ENCODE assay signal across 8 cellular contexts in the genomic region with DNA sequence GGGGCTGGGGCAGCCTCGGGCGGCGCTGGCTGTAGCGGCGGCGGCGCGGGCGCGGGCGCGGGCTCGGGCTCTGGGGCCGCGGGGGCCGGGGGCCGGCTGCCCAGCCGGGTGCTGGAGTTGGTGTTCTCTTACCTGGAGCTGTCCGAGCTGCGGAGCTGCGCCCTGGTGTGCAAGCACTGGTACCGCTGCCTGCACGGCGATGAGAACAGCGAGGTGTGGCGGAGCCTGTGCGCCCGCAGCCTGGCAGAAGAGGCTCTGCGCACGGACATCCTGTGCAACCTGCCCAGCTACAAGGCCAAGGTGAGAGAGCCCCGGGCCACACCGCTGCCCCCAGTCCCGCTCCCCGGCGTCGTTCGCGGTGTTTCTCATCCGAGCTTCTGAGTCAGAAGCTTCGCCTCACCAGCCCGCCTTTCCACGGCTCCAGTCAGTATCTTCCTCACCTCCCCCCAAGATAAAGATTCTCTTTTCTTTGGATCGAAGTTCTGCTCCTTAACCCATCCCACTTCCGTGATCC. TPM values are rescaled to one million over a fixed set of nuclear protein-coding genes. Genes with fewer than 3 reads are reported as not detected.
DNase-seq lines count a peak whose midpoint lies in the region; ATAC-seq, FAIRE-seq and TF ChIP-seq lines count a peak whose summit lies in the region.

No MANE protein-coding gene starts in this region.

- no peak overlapping the region for H4K8ac ChIP-seq in H9 (replicated peaks; ENCODE audit: insufficient read length, low read depth, low read length)

- WGBS in H9 (ENCODE audit: extremely low coverage, insufficient read length, low lambda C conversion rate) = no CpG with 5 or more reads among the region's 44 CpGs
- 0% methylated on average over 37 to 44 of the region's 44 CpGs for WGBS in endodermal cell (ENCODE audit: insufficient coverage in 1 of 2, insufficient read length in 1 of 2), 2 experiments

- no peak overlapping the region for H4K91ac ChIP-seq in H9 (ENCODE audit: insufficient read length, low read depth, low read length)

- H3K4me1 ChIP-seq in H9 (ENCODE audit: insufficient read depth, low read length) = peaks cover 2% of the 10 kb centered on the region
- H3K4me1 ChIP-seq in endodermal cell (ENCODE audit: control insufficient read depth, insufficient read depth, low read length) = no peaks in the 10 kb centered on the region
- H3K4me1 ChIP-seq in mucosa of rectum (ENCODE audit: control insufficient read depth in 2 of 2, insufficient read depth in 2 of 2, low read length in 2 of 2) = peaks cover 13 to 22% of the 10 kb centered on the region in 2 donors

- H3K36me3 Mint-ChIP-seq in H9 (ENCODE audit: insufficient read depth in 1 of 3, low read depth in 3 of 3) (peaks cover 6% of the 10 kb centered on the region in 3 experiments; a peak in 5 of 7 replicates), endodermal cell (ENCODE audit: low read depth) (peaks cover 5% of the 10 kb centered on the region)
- H3K36me3 Mint-ChIP-seq in stimulated activated memory B cell treated with anti-CD40 and anti-IgM and Interleukin-4, amounts not matched to agents 10 μg/mL and 1 μg/mL and 100 μg/mL, for 72 hours = no peaks in the 10 kb centered on the region

- peaks cover 7% of the 10 kb centered on the region for H3K36me3 ChIP-seq in MG63
- H3K36me3 ChIP-seq in endodermal cell (ENCODE audit: control insufficient read depth, insufficient read depth, low read length) = no peaks in the 10 kb centered on the region
- no peaks in the 10 kb centered on the region for H3K36me3 ChIP-seq in mucosa of rectum (ENCODE audit: control insufficient read depth in 2 of 2, insufficient read depth in 2 of 2, low read length in 2 of 2)

- peaks cover 11% of the 10 kb centered on the region for H3K23me2 ChIP-seq in H9 (ENCODE audit: insufficient read length, low read depth, low read length, poor library complexity, severe bottlenecking)

- no peak overlapping the region for H3K56ac ChIP-seq in H9 (ENCODE audit: insufficient read length, low read depth, low read length)

- H2BK20ac ChIP-seq in H9 (ENCODE audit: low read depth, low read length, poor library complexity, severe bottlenecking) = no peak overlapping the region

- H3K27me3 Mint-ChIP-seq in H9 (ENCODE audit: low read depth) = no peaks in the 10 kb centered on the region
- H3K27me3 Mint-ChIP-seq in endodermal cell (ENCODE audit: insufficient read depth) = no peaks in the 10 kb centered on the region
- H3K27me3 Mint-ChIP-seq in stimulated activated memory B cell treated with anti-CD40 and anti-IgM and Interleukin-4, amounts not matched to agents 10 μg/mL and 1 μg/mL and 100 μg/mL, for 72 hours = no peaks in the 10 kb centered on the region

- H4K20me1 ChIP-seq in H9 (ENCODE audit: control insufficient read depth, insufficient read depth, insufficient read length) = no peaks in the 10 kb centered on the region

- ATAC-seq in stimulated activated memory B cell treated with anti-CD40 and anti-IgM and Interleukin-4, amounts not matched to agents 10 μg/mL and 1 μg/mL and 100 μg/mL, for 72 hours = peak; percentile 72

- H3K27ac ChIP-seq in H9 (ENCODE audit: insufficient read length, low read depth, low read length) = no peak overlapping the region
- H3K27ac ChIP-seq in endodermal cell (ENCODE audit: low read depth, low read length) = peak overlapping the region; percentile 47
- peak overlapping the region; percentile 72 to 87 for H3K27ac ChIP-seq in mucosa of rectum (ENCODE audit: low read depth in 2 of 2, low read length in 2 of 2)

- no peak overlapping the region for H3K23ac ChIP-seq in H9 (ENCODE audit: insufficient read length, low read depth, low read length)

- H2BK12ac ChIP-seq in H9 (ENCODE audit: insufficient read length, low read depth, low read length) = no peak overlapping the region

- H3K27me3 ChIP-seq in H9 (ENCODE audit: insufficient read depth, low read length) (no peaks in the 10 kb centered on the region), MG63 (no peaks in the 10 kb centered on the region), endodermal cell (ENCODE audit: control insufficient read depth, insufficient read depth, low read length, poor library complexity, severe bottlenecking) (no peaks in the 10 kb centered on the region), mucosa of rectum (ENCODE audit: control insufficient read depth in 2 of 2, insufficient read depth in 2 of 2, low read length in 2 of 2) (no peaks in the 10 kb centered on the region)

- no peak overlapping the region for H3T11ph ChIP-seq in H9 (ENCODE audit: low read length)

- H3K9me3 ChIP-seq in H9 (ENCODE audit: control insufficient read depth, low read depth, low read length) (no peaks in the 10 kb centered on the region), MG63 (no peaks in the 10 kb centered on the region), endodermal cell (ENCODE audit: control insufficient read depth, low read length) (no peaks in the 10 kb centered on the region), mucosa of rectum (ENCODE audit: control insufficient read depth in 2 of 2, low read length in 2 of 2) (no peaks in the 10 kb centered on the region)

- H3K4me1 Mint-ChIP-seq in H9 (peaks cover 10 to 20% of the 10 kb centered on the region in 2 experiments), endodermal cell (peaks cover 8% of the 10 kb centered on the region)
- H3K4me1 Mint-ChIP-seq in stimulated activated memory B cell treated with anti-CD40 and anti-IgM and Interleukin-4, amounts not matched to agents 10 μg/mL and 1 μg/mL and 100 μg/mL, for 72 hours = peaks cover 22% of the 10 kb centered on the region

- H3K4me2 ChIP-seq in H9 (ENCODE audit: insufficient read depth, insufficient read length, low read length) = peak overlapping the region; percentile 96

- no peak overlapping the region for H4K5ac ChIP-seq in H9 (ENCODE audit: insufficient read length, low read depth, low read length)

- H3K79me2 ChIP-seq in H9 (ENCODE audit: insufficient read depth, low read length) = peaks cover 10% of the 10 kb centered on the region; the same call in 1 of the 2 replicates

- peaks cover 18% of the 10 kb centered on the region for H3K79me1 ChIP-seq in H9 (ENCODE audit: insufficient read depth, low read depth, low read length, poor library complexity, severe bottlenecking)

- H3K9ac ChIP-seq in H9 (ENCODE audit: extremely low read depth, insufficient read length, low read length) (peak overlapping the region; percentile 84), endodermal cell (ENCODE audit: extremely low read depth, low read length, poor library complexity, severe bottlenecking) (peak overlapping the region; percentile 58), mucosa of rectum (ENCODE audit: low read depth in 1 of 2, low read length in 2 of 2) (peak overlapping the region; percentile 72 to 91)

- TF ChIP-seq CTCF in GM12864 (IDR thresholded peaks at IDR 0.05; ENCODE audit: low read depth, low read length, missing control alignments) = no peak
- no peak for TF ChIP-seq CTCF in H9 (conservative IDR thresholded peaks at IDR 0.05)
- no peak for TF ChIP-seq CTCF in endodermal cell (conservative IDR thresholded peaks at IDR 0.05)

- no peak overlapping the region for H2BK120ac ChIP-seq in H9 (ENCODE audit: low read depth, low read length, poor library complexity, severe bottlenecking)

- no peak for FAIRE-seq in frontal cortex (lab: Jason Lieb, UNC)

- no peaks in the 10 kb centered on the region; a peak in 1 of 5 replicates for H3K9me3 Mint-ChIP-seq in H9
- no peaks in the 10 kb centered on the region for H3K9me3 Mint-ChIP-seq in endodermal cell
- no peaks in the 10 kb centered on the region for H3K9me3 Mint-ChIP-seq in stimulated activated memory B cell treated with anti-CD40 and anti-IgM and Interleukin-4, amounts not matched to agents 10 μg/mL and 1 μg/mL and 100 μg/mL, for 72 hours

- H3K4me3 Mint-ChIP-seq in H9 = peak overlapping the region; percentile 92
- peak overlapping the region; percentile 92 for H3K4me3 Mint-ChIP-seq in endodermal cell
- peak overlapping the region; percentile 84 for H3K4me3 Mint-ChIP-seq in stimulated activated memory B cell treated with anti-CD40 and anti-IgM and Interleukin-4, amounts not matched to agents 10 μg/mL and 1 μg/mL and 100 μg/mL, for 72 hours

- H2AFZ ChIP-seq in H9 (ENCODE audit: low read length) = no peak overlapping the region

- no peak overlapping the region for H3K18ac ChIP-seq in H9 (ENCODE audit: insufficient read length, low read depth, low read length)

- peak overlapping the region; percentile 11 to 81 (median 52); a peak in 5 of 7 replicates for H3K27ac Mint-ChIP-seq in H9
- H3K27ac Mint-ChIP-seq in endodermal cell = peak overlapping the region; percentile 78
- peak overlapping the region; percentile 87 for H3K27ac Mint-ChIP-seq in stimulated activated memory B cell treated with anti-CD40 and anti-IgM and Interleukin-4, amounts not matched to agents 10 μg/mL and 1 μg/mL and 100 μg/mL, for 72 hours

- H2BK5ac ChIP-seq in H9 (ENCODE audit: insufficient read length, low read length) = no peak overlapping the region

- peak overlapping the region; percentile 81 for H3K14ac ChIP-seq in H9 (ENCODE audit: insufficient read depth, low read length)

- H2AK5ac ChIP-seq in H9 (ENCODE audit: insufficient read length, low read length) = no peak overlapping the region

- peak; percentile 22 for DNase-seq in GM12864 (ENCODE audit: low read depth)
- DNase-seq in H9 = peak; percentile 57
- DNase-seq in MG63 = peak; percentile 48
- DNase-seq in activated CD4-positive, alpha-beta T cell treated with anti-CD3 and anti-CD28 coated beads, Interleukin-2, amount 50 U/mL, for 48 hours = peak; percentile 53 to 57
- peak; percentile 83 for DNase-seq in endodermal cell
- no peak for DNase-seq in frontal cortex (ENCODE audit: low spot score in 2 of 2)

- no peak overlapping the region for H3K4ac ChIP-seq in H9 (ENCODE audit: low read depth, low read length)

- H2BK15ac ChIP-seq in H9 (ENCODE audit: low read depth, low read length) = no peak overlapping the region

- peak overlapping the region; percentile 97 for H3K4me3 ChIP-seq in GM12864 (ENCODE audit: low read depth, low read length)
- H3K4me3 ChIP-seq in MG63 = peak overlapping the region; percentile 95
- peak overlapping the region; percentile 90 for H3K4me3 ChIP-seq in endodermal cell (ENCODE audit: low read length)
- H3K4me3 ChIP-seq in mucosa of rectum (ENCODE audit: low read length in 2 of 2) = peak overlapping the region; percentile 99 to 100

RNA-seq across cellular contexts. Expression of gene FBXO45, which starts 0.6 kb away (rescaled TPM):
- 18.6 and 19.8 TPM in 2 replicates for total RNA-seq in H9 (2021)
- 19.1 and 37.3 TPM in 2 replicates for total RNA-seq in MG63 (2014; rRNA removed; shearing (Covaris generic); ENCODE audit: low replicate concordance)
- 10 to 100 TPM; 15.9 to 16.4 TPM for total RNA-seq in endodermal cell
- 14.4 TPM for polyA plus RNA-seq in endodermal cell (2013, experiment 1 of 2)
- polyA plus RNA-seq in endodermal cell (2013, experiment 2 of 2) = 14.7 TPM
- total RNA-seq in frontal cortex = 43.6 TPM

RNA-seq across cellular contexts. Expression of gene WDR53, which starts 0.7 kb away (rescaled TPM):
- total RNA-seq in H9 (2021) = 21.2 and 22.3 TPM in 2 replicates
- total RNA-seq in MG63 (2014; rRNA removed; shearing (Covaris generic); ENCODE audit: low replicate concordance) = 7.7 and 9.0 TPM in 2 replicates
- total RNA-seq in endodermal cell = 10 to 100 TPM; 15.1 to 23.0 TPM
- polyA plus RNA-seq in endodermal cell (2013, experiment 1 of 2) = 13.1 TPM
- 10.7 TPM for polyA plus RNA-seq in endodermal cell (2013, experiment 2 of 2)
- total RNA-seq in frontal cortex = 7.3 TPM

RNA-seq across cellular contexts. Expression of gene SMCO1, which starts 53.9 kb away (rescaled TPM):
- total RNA-seq in H9 (2021) = not detected in 2 replicates
- total RNA-seq in MG63 (2014; rRNA removed; shearing (Covaris generic); ENCODE audit: low replicate concordance) = not detected in 2 replicates
- not detected for total RNA-seq in endodermal cell
- polyA plus RNA-seq in endodermal cell (2013, experiment 1 of 2) = not detected
- not detected for polyA plus RNA-seq in endodermal cell (2013, experiment 2 of 2)
- not detected for total RNA-seq in frontal cortex

Comparison
In these comparisons a context has a peak if more than half of its experiments do, and no peak if none do; other contexts are left out.
1. DNase-seq: peak in GM12864 (single experiment), H9 (single experiment), MG63 (single experiment), activated CD4-positive, alpha-beta T cell treated with anti-CD3 and anti-CD28 coated beads, Interleukin-2, amount 50 U/mL, for 48 hours (2 of 2) and endodermal cell (single experiment); none in frontal cortex (0 of 2).
2. Peak in every context shown above with its lines, with median percentiles within 50 percentile points of each other: H3K4me3 ChIP-seq, H3K9ac ChIP-seq, H3K27ac Mint-ChIP-seq and H3K4me3 Mint-ChIP-seq.